Comparison of ENCODE assay signal across 14 cellular contexts in genomic region chr17:50806141-50806643, GRCh38. TPM values are rescaled to one million over a fixed set of nuclear protein-coding genes. Genes with fewer than 3 reads are reported as not detected.
DNase-seq lines count a peak whose midpoint lies in the region; ATAC-seq and TF ChIP-seq lines count a peak whose summit lies in the region.
"Had no signal": no experiment of that assay in that cellular context is flagged by ENCODE, and none has a peak within 500 bp of the region (broad histone marks: within the 10 kb centered on the region; RNA-seq: fewer than 3 reads in every experiment).

No MANE protein-coding gene starts in this region.

- no peak overlapping the region for H3K4me3 ChIP-seq in MG63

- no peaks in the 10 kb centered on the region for H3K9me3 ChIP-seq in MG63

- no peak overlapping the region for H3K4me3 Mint-ChIP-seq in chondrocyte (ENCODE audit: unreplicated experiment)
- H3K4me3 Mint-ChIP-seq: activated T-cell treated with anti-CD3 and anti-CD28 coated beads, Interleukin-2, amount 50 U/mL, for 4 hours; brain had no signal

- H3K27ac Mint-ChIP-seq in chondrocyte (ENCODE audit: unreplicated experiment): no peak overlapping the region
- H3K27ac Mint-ChIP-seq: brain had no signal

- H3K4me1 Mint-ChIP-seq in chondrocyte (ENCODE audit: low read depth): peaks cover 7% of the 10 kb centered on the region

- no peaks in the 10 kb centered on the region for H3K36me3 ChIP-seq in MG63

- DNase-seq in MG63: peak; percentile 51
- no peak for DNase-seq in chondrocyte (ENCODE audit: low spot score)
- DNase-seq in mucosa of gallbladder (ENCODE audit: low spot score): peak; percentile 40
- no peak for DNase-seq in NCI-H526 treated with DMSO at 0.1 percent for 48 hours (lab: John Stamatoyannopoulos, UW)
- DNase-seq: activated T-cell treated with anti-CD3 and anti-CD28 coated beads, Interleukin-2, amount 50 U/mL, for 4 hours; kidney; NCI-H2171; stimulated activated CD4-positive, alpha-beta T cell treated with anti-CD3 and anti-CD28 coated beads, Interleukin-15, amount 100 ng/mL, for 24 hours had no signal

- ATAC-seq in GM21381 (IDR thresholded peaks at IDR 0.05; ENCODE audit: unreplicated experiment): no peak
- ATAC-seq in GM21825 (IDR thresholded peaks at IDR 0.05; ENCODE audit: unreplicated experiment): no peak
- ATAC-seq in HG02610 (IDR thresholded peaks at IDR 0.05; ENCODE audit: unreplicated experiment): no peak
- ATAC-seq: activated T-cell treated with anti-CD3 and anti-CD28 coated beads, Interleukin-2, amount 50 U/mL, for 4 hours had no signal

- TF ChIP-seq CTCF in GM12872 (IDR thresholded peaks at IDR 0.05; ENCODE audit: insufficient read depth, low read depth, low read length) (0 out of 3 replicates have a peak, but pooled peaks have one; percentile 10), chondrocyte (IDR thresholded peaks at IDR 0.05) (peak; percentile 40)

- H3K36me3 Mint-ChIP-seq in chondrocyte (ENCODE audit: low read depth): no peaks in the 10 kb centered on the region
- H3K36me3 Mint-ChIP-seq: brain had no signal

- H3K9me3 Mint-ChIP-seq in chondrocyte (ENCODE audit: low read depth): no peaks in the 10 kb centered on the region
- H3K9me3 Mint-ChIP-seq: activated T-cell treated with anti-CD3 and anti-CD28 coated beads, Interleukin-2, amount 50 U/mL, for 4 hours; brain had no signal

- no peaks in the 10 kb centered on the region for H3K27me3 ChIP-seq in MG63

- H3K27me3 Mint-ChIP-seq in chondrocyte (ENCODE audit: low read depth): peaks cover 7% of the 10 kb centered on the region

RNA-seq across cellular contexts. Expression of gene WFIKKN2, which starts 29.2 kb away (rescaled TPM):
- not detected in 2 replicates for total RNA-seq in MG63 (2014; rRNA removed; shearing (Covaris generic); ENCODE audit: low replicate concordance)
- total RNA-seq in chondrocyte (0.12 to 0.15 TPM in 2 of 3 replicates, not detected in the other), mucosa of gallbladder (0.63 TPM)
- total RNA-seq: activated T-cell treated with anti-CD3 and anti-CD28 coated beads, Interleukin-2, amount 50 U/mL, for 4 hours; HT1080 had no signal

RNA-seq across cellular contexts. Expression of gene ANKRD40CL, which starts 38.9 kb away (rescaled TPM):
- total RNA-seq in MG63 (2014; rRNA removed; shearing (Covaris generic); ENCODE audit: low replicate concordance): not detected in 2 replicates
- total RNA-seq in chondrocyte (not detected in 3 replicates), mucosa of gallbladder (10.9 TPM)
- total RNA-seq: activated T-cell treated with anti-CD3 and anti-CD28 coated beads, Interleukin-2, amount 50 U/mL, for 4 hours; HT1080; kidney had no signal

RNA-seq across cellular contexts. Expression of gene TOB1, which starts 60.0 kb away (rescaled TPM):
- total RNA-seq in MG63 (2014; rRNA removed; shearing (Covaris generic); ENCODE audit: low replicate concordance): 16.0 and 17.5 TPM in 2 replicates
- total RNA-seq in chondrocyte: 29.6 to 44.8 TPM (median 36.6 TPM) in 3 replicates
- total RNA-seq in mucosa of gallbladder: 134 TPM

Comparison
In these comparisons a context has a peak if more than half of its experiments do, and no peak if none do; other contexts are left out.
1. DNase-seq: peak in MG63 (single experiment) and mucosa of gallbladder (single experiment); none in chondrocyte (single experiment) and NCI-H526 treated with DMSO at 0.1 percent for 48 hours (single experiment).
2. RNA of gene ANKRD40CL, which starts 38.9 kb away (total RNA-seq): 10.9 TPM in mucosa of gallbladder (single experiment); not detected in MG63 and not detected in chondrocyte; every median in the first group is over 10 times any median in the second.